Comparison of ENCODE assay signal across 8 cellular contexts in the genomic region with DNA sequence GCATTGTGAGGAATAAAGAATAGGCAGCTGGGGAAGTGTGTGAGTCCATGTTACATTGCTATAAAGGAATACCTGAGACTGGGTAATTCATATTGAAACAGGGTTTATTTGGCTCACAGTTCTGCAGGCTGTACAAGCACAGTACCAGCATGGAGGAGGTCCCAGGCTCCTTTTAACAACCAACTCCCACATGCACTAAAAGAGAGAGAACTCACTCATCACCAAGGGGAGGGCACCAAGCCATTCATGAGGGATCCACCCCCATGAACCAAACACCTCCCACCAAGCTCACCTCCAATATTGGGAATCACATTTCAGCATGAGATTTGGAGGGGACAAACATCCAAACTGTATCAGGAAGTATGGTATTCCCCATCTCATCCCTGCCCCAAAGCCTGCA.
"Had no signal": no experiment of that assay in that cellular context is flagged by ENCODE, and none has a peak within 500 bp of the region (broad histone marks: within the 10 kb centered on the region; RNA-seq: fewer than 3 reads in every experiment).

No MANE protein-coding gene starts in this region.

- DNase-seq: GDM1, GF-D8 had no signal

- ATAC-seq: GM12878 had no signal

- FAIRE-seq: G401.6, GM12878, GM12891, GM12892, GM18507, GM19239 had no signal

- H3K4me3 ChIP-seq: GM12878 had no signal
